Comparison of ENCODE assay signal across 10 cellular contexts in the genomic region with DNA sequence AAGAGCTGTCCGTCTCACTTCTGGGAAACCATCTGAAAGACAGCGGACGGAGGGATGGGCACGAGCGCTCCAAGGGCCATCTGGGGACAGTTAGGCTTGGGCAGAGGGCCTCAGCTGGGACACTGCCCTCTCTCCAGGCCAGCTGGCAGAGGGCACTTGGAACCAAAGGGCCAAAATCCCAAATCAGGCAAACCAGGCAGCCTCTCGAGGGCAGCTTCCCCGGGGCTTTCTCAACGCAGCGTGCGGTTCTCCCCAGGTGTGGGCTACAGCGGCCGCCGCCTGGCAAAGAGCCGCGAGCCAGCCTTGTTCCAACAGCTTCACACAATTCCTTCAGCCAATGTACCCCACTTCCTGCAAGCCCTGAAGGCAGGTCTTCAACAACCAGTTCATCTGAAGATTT. TPM values are rescaled to one million over a fixed set of nuclear protein-coding genes. Genes with fewer than 3 reads are reported as not detected.
DNase-seq lines count a peak whose midpoint lies in the region; ATAC-seq, FAIRE-seq and TF ChIP-seq lines count a peak whose summit lies in the region.
"Had no signal": no experiment of that assay in that cellular context is flagged by ENCODE, and none has a peak within 500 bp of the region (broad histone marks: within the 10 kb centered on the region; RNA-seq: fewer than 3 reads in every experiment).

No MANE protein-coding gene starts in this region.

- no peaks in the 10 kb centered on the region for H3K9me3 Mint-ChIP-seq in T-cell
- H3K9me3 Mint-ChIP-seq in naive thymus-derived CD8-positive, alpha-beta T cell: no peaks in the 10 kb centered on the region
- no peaks in the 10 kb centered on the region for H3K9me3 Mint-ChIP-seq in activated T-helper 2 cell treated with anti-CD3 and anti-CD28 coated beads, Interferon-gamma antibody, Interleukin-2, Interleukin-4, amounts not matched to agents 10 μg/mL and 5 μg/mL and 100 μg/mL, durations not matched to agents 14 hours and 24 hours and 36 hours
- H3K9me3 Mint-ChIP-seq: stimulated activated effector memory CD8-positive, alpha-beta T cell treated with anti-CD3 and anti-CD28 coated beads, Interleukin-12 subunit alpha, Interleukin-12 subunit beta, amount 100 ng/mL, for 72 hours had no signal

- 71% methylated on average over 6 of the region's 15 CpGs; no CpG with 5 or more reads in 1 of the 2 donors for WGBS in esophagus squamous epithelium, 2 donors

- peaks cover 68 to 91% (median 83%) of the 10 kb centered on the region in 3 donors for H3K4me1 Mint-ChIP-seq in T-cell
- H3K4me1 Mint-ChIP-seq in naive thymus-derived CD8-positive, alpha-beta T cell: peaks cover 43 to 82% (median 75%) of the 10 kb centered on the region in 4 donors
- peaks cover 20% of the 10 kb centered on the region for H3K4me1 Mint-ChIP-seq in activated T-helper 2 cell treated with anti-CD3 and anti-CD28 coated beads, Interferon-gamma antibody, Interleukin-2, Interleukin-4, amounts not matched to agents 10 μg/mL and 5 μg/mL and 100 μg/mL, durations not matched to agents 14 hours and 24 hours and 36 hours (ENCODE audit: low read depth)

- H3K4me3 Mint-ChIP-seq in T-cell: no peak overlapping the region
- H3K4me3 Mint-ChIP-seq in naive thymus-derived CD8-positive, alpha-beta T cell: peak overlapping the region in 1 of 10 donors; percentile 14
- H3K4me3 Mint-ChIP-seq in activated T-helper 2 cell treated with anti-CD3 and anti-CD28 coated beads, Interferon-gamma antibody, Interleukin-2, Interleukin-4, amounts not matched to agents 10 μg/mL and 5 μg/mL and 100 μg/mL, durations not matched to agents 14 hours and 24 hours and 36 hours (ENCODE audit: low read depth): no peak overlapping the region
- H3K4me3 Mint-ChIP-seq: stimulated activated effector memory CD8-positive, alpha-beta T cell treated with anti-CD3 and anti-CD28 coated beads, Interleukin-12 subunit alpha, Interleukin-12 subunit beta, amount 100 ng/mL, for 72 hours had no signal

- ATAC-seq in T-cell (replicated peaks in 1 of 4) (no peak), upper lobe of right lung (no peak)
- no peak for ATAC-seq in naive thymus-derived CD8-positive, alpha-beta T cell
- ATAC-seq: stimulated activated effector memory CD8-positive, alpha-beta T cell treated with anti-CD3 and anti-CD28 coated beads, Interleukin-12 subunit alpha, Interleukin-12 subunit beta, amount 100 ng/mL, for 72 hours had no signal

- peak overlapping the region; percentile 46 to 66 for H3K27ac Mint-ChIP-seq in T-cell
- H3K27ac Mint-ChIP-seq in naive thymus-derived CD8-positive, alpha-beta T cell: peak overlapping the region in 7 of 10 donors; percentile 19 to 86 (median 52)
- H3K27ac Mint-ChIP-seq in activated T-helper 2 cell treated with anti-CD3 and anti-CD28 coated beads, Interferon-gamma antibody, Interleukin-2, Interleukin-4, amounts not matched to agents 10 μg/mL and 5 μg/mL and 100 μg/mL, durations not matched to agents 14 hours and 24 hours and 36 hours: no peak overlapping the region

- H3K4me1 ChIP-seq in esophagus squamous epithelium: peaks cover 76 to 95% (median 81%) of the 10 kb centered on the region in 3 donors
- H3K4me1 ChIP-seq in upper lobe of right lung: peaks cover 94% of the 10 kb centered on the region

- no peaks in the 10 kb centered on the region for H3K9me3 ChIP-seq in esophagus squamous epithelium
- no peaks in the 10 kb centered on the region for H3K9me3 ChIP-seq in upper lobe of right lung

- intact Hi-C loops in esophagus squamous epithelium (cut with DNase I) (no loop called here), upper lobe of right lung (cut with DNase I) (loop anchor here (10.0 kb wide), 1 partner anchor 50 kb away; no protein-coding TSS in a partner anchor)
- intact Hi-C loops in activated T-helper 2 cell treated with anti-CD3 and anti-CD28 coated beads, Interferon-gamma antibody, Interleukin-2, Interleukin-4, amounts not matched to agents 10 μg/mL and 5 μg/mL and 100 μg/mL, durations not matched to agents 14 hours and 24 hours and 36 hours (cut with micrococcal nuclease): no loop called here

- DNase-seq in T-cell (no peak), esophagus squamous epithelium (lab: John Stamatoyannopoulos, UW) (no peak), upper lobe of right lung (no peak), D721Med (ENCODE audit: insufficient read length, low spot score) (no peak), NCI-H1048 (lab: John Stamatoyannopoulos, UW) (no peak)
- no peak for DNase-seq in naive thymus-derived CD8-positive, alpha-beta T cell
- no peak for DNase-seq in activated T-helper 2 cell treated with anti-CD3 and anti-CD28 coated beads, Interferon-gamma antibody, Interleukin-2, Interleukin-4, amounts not matched to agents 10 μg/mL and 5 μg/mL and 100 μg/mL, durations not matched to agents 14 hours and 24 hours and 36 hours (ENCODE audit: low spot score)

- peak overlapping the region in 1 of 4 donors; percentile 54 for H3K4me3 ChIP-seq in esophagus squamous epithelium
- no peak overlapping the region for H3K4me3 ChIP-seq in upper lobe of right lung

- FAIRE-seq in D721Med (lab: Jason Lieb, UNC): no peak

- H3K27me3 ChIP-seq in esophagus squamous epithelium: no peaks in the 10 kb centered on the region
- H3K27me3 ChIP-seq in upper lobe of right lung: no peaks in the 10 kb centered on the region

- CTCF ChIA-PET in T-cell (lab: Charles Lee): interaction anchor here in 1 of 2 donors (0.6 kb wide), 1 partner anchor 9 kb away, joined by 4 read pairs; no protein-coding TSS in a partner anchor

- H3K27ac ChIP-seq in esophagus squamous epithelium (peak overlapping the region; percentile 72 to 95 (median 84)), upper lobe of right lung (peak overlapping the region; percentile 87)

- TF ChIP-seq CTCF in esophagus squamous epithelium (IDR thresholded peaks at IDR 0.05): no peak
- no peak for TF ChIP-seq CTCF in upper lobe of right lung (IDR thresholded peaks at IDR 0.05)
- no peak for TF ChIP-seq CTCF in D721Med (IDR thresholded peaks at IDR 0.05; ENCODE audit: insufficient read depth, missing control alignments)

- POLR2A ChIA-PET in T-cell (lab: Charles Lee): no interaction called here
- POLR2A ChIA-PET in naive thymus-derived CD8-positive, alpha-beta T cell (lab: Charles Lee): no interaction called here

- peaks cover 0 to 8% (median 6%) of the 10 kb centered on the region in 3 donors for H3K36me3 ChIP-seq in esophagus squamous epithelium
- H3K36me3 ChIP-seq in upper lobe of right lung: peaks cover 7% of the 10 kb centered on the region

- peaks cover 15% of the 10 kb centered on the region for H3K36me3 Mint-ChIP-seq in T-cell
- H3K36me3 Mint-ChIP-seq in naive thymus-derived CD8-positive, alpha-beta T cell: peaks cover 0 to 21% (median 1%) of the 10 kb centered on the region in 3 donors
- peaks cover 26% of the 10 kb centered on the region for H3K36me3 Mint-ChIP-seq in activated T-helper 2 cell treated with anti-CD3 and anti-CD28 coated beads, Interferon-gamma antibody, Interleukin-2, Interleukin-4, amounts not matched to agents 10 μg/mL and 5 μg/mL and 100 μg/mL, durations not matched to agents 14 hours and 24 hours and 36 hours (ENCODE audit: low read depth)

- H3K27me3 Mint-ChIP-seq in T-cell: no peaks in the 10 kb centered on the region
- H3K27me3 Mint-ChIP-seq in naive thymus-derived CD8-positive, alpha-beta T cell: no peaks in the 10 kb centered on the region
- H3K27me3 Mint-ChIP-seq in activated T-helper 2 cell treated with anti-CD3 and anti-CD28 coated beads, Interferon-gamma antibody, Interleukin-2, Interleukin-4, amounts not matched to agents 10 μg/mL and 5 μg/mL and 100 μg/mL, durations not matched to agents 14 hours and 24 hours and 36 hours (ENCODE audit: low read depth): no peaks in the 10 kb centered on the region

- TF ChIP-seq POLR2A in esophagus squamous epithelium (IDR thresholded peaks at IDR 0.05): no peak

RNA-seq across cellular contexts. Expression of gene MLLT1, which starts 5.0 kb away (rescaled TPM):
- total RNA-seq in T-cell (10 to 100 TPM; 31.4 to 59.8 (median 57.2) TPM), esophagus squamous epithelium (10 to 100 TPM; 10.3 to 20.1 (median 12.7) TPM), upper lobe of right lung (73.4 TPM)
- total RNA-seq in naive thymus-derived CD8-positive, alpha-beta T cell: 10 to 100 TPM; 37.7 to 41.7 TPM
- 1 to 10 TPM in 2 of 3 donors, under 1 TPM in 1; 0.68 to 2.7 (median 1.2) TPM for polyA plus RNA-seq in naive thymus-derived CD8-positive, alpha-beta T cell
- 58.7 and 61.8 TPM in 2 replicates for total RNA-seq in activated T-helper 2 cell treated with anti-CD3 and anti-CD28 coated beads, Interferon-gamma antibody, Interleukin-2, Interleukin-4, amounts not matched to agents 10 μg/mL and 5 μg/mL and 100 μg/mL, durations not matched to agents 14 hours and 24 hours and 36 hours

RNA-seq across cellular contexts. Expression of gene ACER1, which starts 58.7 kb away (rescaled TPM):
- total RNA-seq in T-cell: 1 to 10 TPM in 2 of 5 donors, under 1 TPM in 3; 0.16 to 2.7 (median 0.63) TPM
- total RNA-seq in esophagus squamous epithelium: 1 to 10 TPM in 3 of 4 donors, under 1 TPM in 1; 0.53 to 8.1 (median 1.4) TPM
- total RNA-seq in naive thymus-derived CD8-positive, alpha-beta T cell: 1 to 10 TPM in 1 of 2 experiments, under 1 TPM in 1; 0.91 to 1.1 TPM
- polyA plus RNA-seq in naive thymus-derived CD8-positive, alpha-beta T cell: 1 to 10 TPM; 1.4 to 2.6 (median 2.3) TPM
- not detected for total RNA-seq in upper lobe of right lung
- 0.11 TPM in 2 replicates for total RNA-seq in activated T-helper 2 cell treated with anti-CD3 and anti-CD28 coated beads, Interferon-gamma antibody, Interleukin-2, Interleukin-4, amounts not matched to agents 10 μg/mL and 5 μg/mL and 100 μg/mL, durations not matched to agents 14 hours and 24 hours and 36 hours
- total RNA-seq: activated CD8-positive, alpha-beta memory T cell treated with anti-CD3 and anti-CD28 coated beads for 36 hours; posterior vena cava had no signal
